ENCODE assay signal across 20 cellular contexts in genomic region chr11:113103932-113104331, GRCh38.
"Had no signal": no experiment of that assay in that cellular context is flagged by ENCODE, and none has a peak within 500 bp of the region (broad histone marks: within the 10 kb centered on the region; RNA-seq: fewer than 3 reads in every experiment).

No MANE protein-coding gene starts in this region.

- H3K9ac ChIP-seq: parathyroid adenoma had no signal

- ATAC-seq: activated CD8-positive, alpha-beta memory T cell treated with anti-CD3 and anti-CD28 coated beads, Interleukin-2, amount 10 ng/mL, durations not matched to agents 7 days and 5 days; activated CD8-positive, alpha-beta T cell treated with anti-CD3 and anti-CD28 coated beads, Interleukin-2, amount 10 ng/mL, durations not matched to agents 7 days and 5 days; activated T-cell treated with anti-CD3 and anti-CD28 coated beads, Interleukin-2, amount 50 U/mL, for 72 hours; left lobe of liver had no signal

- H3K4me3 ChIP-seq: colonic mucosa, lung, psoas muscle, spleen, tibial nerve had no signal

- H3K79me2 ChIP-seq: parathyroid adenoma had no signal

- DNase-seq: activated B cell treated with CpG ODN at 0.5 μM for 24 hours; activated CD8-positive, alpha-beta memory T cell treated with anti-CD3 and anti-CD28 coated beads, Interleukin-2, amount 10 ng/mL, durations not matched to agents 7 days and 5 days; activated CD8-positive, alpha-beta T cell treated with anti-CD3 and anti-CD28 coated beads, Interleukin-2, amount 10 ng/mL, durations not matched to agents 7 days and 5 days; activated naive CD4-positive, alpha-beta T cell treated with Interleukin-2 at 50 U/mL for 16 hours; activated T-cell treated with anti-CD3 and anti-CD28 coated beads, Interleukin-2, amount 50 U/mL, for 72 hours; anterior cingulate cortex; cerebellar nuclear complex; colonic mucosa; effector memory CD4-positive, alpha-beta T cell; hypothalamus; immature natural killer cell; occipital lobe; psoas muscle; spleen; stimulated activated naive CD4-positive, alpha-beta T cell treated with Interleukin-2 at 50 U/mL for 16 hours; T-helper 1 cell had no signal

- H3K27me3 ChIP-seq: colonic mucosa, spleen, tibial nerve had no signal

- H3K27ac ChIP-seq: colonic mucosa, parathyroid adenoma, psoas muscle, spleen, tibial nerve had no signal

- H2AFZ ChIP-seq: parathyroid adenoma had no signal

- H3K9me3 ChIP-seq: colonic mucosa, psoas muscle, spleen had no signal

- H3K4me1 ChIP-seq: colonic mucosa, parathyroid adenoma, spleen, tibial nerve had no signal

- H3K36me3 ChIP-seq: colonic mucosa, spleen, tibial nerve had no signal
